Comparison of ENCODE assay signal across 1 cellular context in the genomic region with DNA sequence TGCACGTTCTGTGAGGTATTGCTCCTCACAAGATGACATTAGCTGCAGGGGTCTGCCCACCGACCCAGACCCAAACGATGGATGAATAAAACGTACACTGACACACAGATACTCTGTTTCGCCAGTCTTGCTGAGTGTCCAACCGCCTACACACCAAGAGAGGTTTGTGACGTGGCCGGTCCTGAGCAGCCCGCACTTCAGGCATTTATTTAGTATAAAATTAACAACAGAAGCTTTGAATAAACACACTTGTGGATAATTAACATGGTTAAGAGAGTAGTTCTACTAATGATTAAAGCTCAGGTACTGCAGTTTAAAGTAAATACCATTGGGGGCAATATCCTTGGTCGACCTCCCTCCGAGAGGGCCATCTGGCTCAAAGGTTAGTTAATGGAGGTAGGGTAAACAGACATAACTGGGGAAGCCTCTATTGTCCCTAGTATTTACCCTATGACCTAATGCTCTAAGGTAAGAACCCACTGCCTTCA.
A peak's percentile ranks its signal among the peaks of the same experiment; 100 is the strongest.
TF ChIP-seq lines count a peak whose summit lies in the region.

No MANE protein-coding gene starts in this region.

TF ChIP-seq in HepG2, 621 proteins besides CTCF, POLR2A, EP300 and RAD21 (continued from another document and continues in another):
- TF ChIP-seq KLF11 (CRISPR knock-in tag; IDR thresholded peaks at IDR 0.05), result no peak
- no peak for TF ChIP-seq SAFB2 (CRISPR knock-in tag; IDR thresholded peaks at IDR 0.05; ENCODE audit: borderline replicate concordance, low read depth)
- TF ChIP-seq, protein P1, sequence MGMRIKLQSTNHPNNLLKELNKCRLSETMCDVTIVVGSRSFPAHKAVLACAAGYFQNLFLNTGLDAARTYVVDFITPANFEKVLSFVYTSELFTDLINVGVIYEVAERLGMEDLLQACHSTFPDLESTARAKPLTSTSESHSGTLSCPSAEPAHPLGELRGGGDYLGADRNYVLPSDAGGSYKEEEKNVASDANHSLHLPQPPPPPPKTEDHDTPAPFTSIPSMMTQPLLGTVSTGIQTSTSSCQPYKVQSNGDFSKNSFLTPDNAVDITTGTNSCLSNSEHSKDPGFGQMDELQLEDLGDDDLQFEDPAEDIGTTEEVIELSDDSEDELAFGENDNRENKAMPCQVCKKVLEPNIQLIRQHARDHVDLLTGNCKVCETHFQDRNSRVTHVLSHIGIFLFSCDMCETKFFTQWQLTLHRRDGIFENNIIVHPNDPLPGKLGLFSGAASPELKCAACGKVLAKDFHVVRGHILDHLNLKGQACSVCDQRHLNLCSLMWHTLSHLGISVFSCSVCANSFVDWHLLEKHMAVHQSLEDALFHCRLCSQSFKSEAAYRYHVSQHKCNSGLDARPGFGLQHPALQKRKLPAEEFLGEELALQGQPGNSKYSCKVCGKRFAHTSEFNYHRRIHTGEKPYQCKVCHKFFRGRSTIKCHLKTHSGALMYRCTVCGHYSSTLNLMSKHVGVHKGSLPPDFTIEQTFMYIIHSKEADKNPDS (CRISPR knock-in tag; IDR thresholded peaks at IDR 0.05), result peak; percentile 96
- TF ChIP-seq, protein P2, sequence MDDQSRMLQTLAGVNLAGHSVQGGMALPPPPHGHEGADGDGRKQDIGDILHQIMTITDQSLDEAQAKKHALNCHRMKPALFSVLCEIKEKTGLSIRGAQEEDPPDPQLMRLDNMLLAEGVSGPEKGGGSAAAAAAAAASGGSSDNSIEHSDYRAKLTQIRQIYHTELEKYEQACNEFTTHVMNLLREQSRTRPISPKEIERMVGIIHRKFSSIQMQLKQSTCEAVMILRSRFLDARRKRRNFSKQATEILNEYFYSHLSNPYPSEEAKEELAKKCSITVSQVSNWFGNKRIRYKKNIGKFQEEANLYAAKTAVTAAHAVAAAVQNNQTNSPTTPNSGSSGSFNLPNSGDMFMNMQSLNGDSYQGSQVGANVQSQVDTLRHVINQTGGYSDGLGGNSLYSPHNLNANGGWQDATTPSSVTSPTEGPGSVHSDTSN (CRISPR knock-in tag; IDR thresholded peaks at IDR 0.05; ENCODE audit: borderline replicate concordance), result no peak
- no peak for TF ChIP-seq ZNF253 (CRISPR knock-in tag; IDR thresholded peaks at IDR 0.05; ENCODE audit: borderline replicate concordance)
- TF ChIP-seq DNMT3B (CRISPR knock-in tag; conservative IDR thresholded peaks at IDR 0.05), result no peak
- no peak for TF ChIP-seq ZNF562 (CRISPR knock-in tag; IDR thresholded peaks at IDR 0.05; ENCODE audit: borderline replicate concordance)
- no peak for TF ChIP-seq ZNF232 (CRISPR knock-in tag; IDR thresholded peaks at IDR 0.05; ENCODE audit: borderline replicate concordance)
- TF ChIP-seq, protein P3, sequence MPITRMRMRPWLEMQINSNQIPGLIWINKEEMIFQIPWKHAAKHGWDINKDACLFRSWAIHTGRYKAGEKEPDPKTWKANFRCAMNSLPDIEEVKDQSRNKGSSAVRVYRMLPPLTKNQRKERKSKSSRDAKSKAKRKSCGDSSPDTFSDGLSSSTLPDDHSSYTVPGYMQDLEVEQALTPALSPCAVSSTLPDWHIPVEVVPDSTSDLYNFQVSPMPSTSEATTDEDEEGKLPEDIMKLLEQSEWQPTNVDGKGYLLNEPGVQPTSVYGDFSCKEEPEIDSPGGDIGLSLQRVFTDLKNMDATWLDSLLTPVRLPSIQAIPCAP (CRISPR knock-in tag; IDR thresholded peaks at IDR 0.05; ENCODE audit: low read depth), result no peak
- TF ChIP-seq DR1 (CRISPR knock-in tag; IDR thresholded peaks at IDR 0.05), result no peak
- TF ChIP-seq, protein P4, sequence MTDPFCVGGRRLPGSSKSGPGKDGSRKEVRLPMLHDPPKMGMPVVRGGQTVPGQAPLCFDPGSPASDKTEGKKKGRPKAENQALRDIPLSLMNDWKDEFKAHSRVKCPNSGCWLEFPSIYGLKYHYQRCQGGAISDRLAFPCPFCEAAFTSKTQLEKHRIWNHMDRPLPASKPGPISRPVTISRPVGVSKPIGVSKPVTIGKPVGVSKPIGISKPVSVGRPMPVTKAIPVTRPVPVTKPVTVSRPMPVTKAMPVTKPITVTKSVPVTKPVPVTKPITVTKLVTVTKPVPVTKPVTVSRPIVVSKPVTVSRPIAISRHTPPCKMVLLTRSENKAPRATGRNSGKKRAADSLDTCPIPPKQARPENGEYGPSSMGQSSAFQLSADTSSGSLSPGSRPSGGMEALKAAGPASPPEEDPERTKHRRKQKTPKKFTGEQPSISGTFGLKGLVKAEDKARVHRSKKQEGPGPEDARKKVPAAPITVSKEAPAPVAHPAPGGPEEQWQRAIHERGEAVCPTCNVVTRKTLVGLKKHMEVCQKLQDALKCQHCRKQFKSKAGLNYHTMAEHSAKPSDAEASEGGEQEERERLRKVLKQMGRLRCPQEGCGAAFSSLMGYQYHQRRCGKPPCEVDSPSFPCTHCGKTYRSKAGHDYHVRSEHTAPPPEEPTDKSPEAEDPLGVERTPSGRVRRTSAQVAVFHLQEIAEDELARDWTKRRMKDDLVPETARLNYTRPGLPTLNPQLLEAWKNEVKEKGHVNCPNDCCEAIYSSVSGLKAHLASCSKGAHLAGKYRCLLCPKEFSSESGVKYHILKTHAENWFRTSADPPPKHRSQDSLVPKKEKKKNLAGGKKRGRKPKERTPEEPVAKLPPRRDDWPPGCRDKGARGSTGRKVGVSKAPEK (CRISPR knock-in tag; IDR thresholded peaks at IDR 0.05; ENCODE audit: borderline replicate concordance), result no peak
- no peak for TF ChIP-seq ZNF33A (CRISPR knock-in tag; IDR thresholded peaks at IDR 0.05; ENCODE audit: borderline replicate concordance)
- TF ChIP-seq, protein P5, sequence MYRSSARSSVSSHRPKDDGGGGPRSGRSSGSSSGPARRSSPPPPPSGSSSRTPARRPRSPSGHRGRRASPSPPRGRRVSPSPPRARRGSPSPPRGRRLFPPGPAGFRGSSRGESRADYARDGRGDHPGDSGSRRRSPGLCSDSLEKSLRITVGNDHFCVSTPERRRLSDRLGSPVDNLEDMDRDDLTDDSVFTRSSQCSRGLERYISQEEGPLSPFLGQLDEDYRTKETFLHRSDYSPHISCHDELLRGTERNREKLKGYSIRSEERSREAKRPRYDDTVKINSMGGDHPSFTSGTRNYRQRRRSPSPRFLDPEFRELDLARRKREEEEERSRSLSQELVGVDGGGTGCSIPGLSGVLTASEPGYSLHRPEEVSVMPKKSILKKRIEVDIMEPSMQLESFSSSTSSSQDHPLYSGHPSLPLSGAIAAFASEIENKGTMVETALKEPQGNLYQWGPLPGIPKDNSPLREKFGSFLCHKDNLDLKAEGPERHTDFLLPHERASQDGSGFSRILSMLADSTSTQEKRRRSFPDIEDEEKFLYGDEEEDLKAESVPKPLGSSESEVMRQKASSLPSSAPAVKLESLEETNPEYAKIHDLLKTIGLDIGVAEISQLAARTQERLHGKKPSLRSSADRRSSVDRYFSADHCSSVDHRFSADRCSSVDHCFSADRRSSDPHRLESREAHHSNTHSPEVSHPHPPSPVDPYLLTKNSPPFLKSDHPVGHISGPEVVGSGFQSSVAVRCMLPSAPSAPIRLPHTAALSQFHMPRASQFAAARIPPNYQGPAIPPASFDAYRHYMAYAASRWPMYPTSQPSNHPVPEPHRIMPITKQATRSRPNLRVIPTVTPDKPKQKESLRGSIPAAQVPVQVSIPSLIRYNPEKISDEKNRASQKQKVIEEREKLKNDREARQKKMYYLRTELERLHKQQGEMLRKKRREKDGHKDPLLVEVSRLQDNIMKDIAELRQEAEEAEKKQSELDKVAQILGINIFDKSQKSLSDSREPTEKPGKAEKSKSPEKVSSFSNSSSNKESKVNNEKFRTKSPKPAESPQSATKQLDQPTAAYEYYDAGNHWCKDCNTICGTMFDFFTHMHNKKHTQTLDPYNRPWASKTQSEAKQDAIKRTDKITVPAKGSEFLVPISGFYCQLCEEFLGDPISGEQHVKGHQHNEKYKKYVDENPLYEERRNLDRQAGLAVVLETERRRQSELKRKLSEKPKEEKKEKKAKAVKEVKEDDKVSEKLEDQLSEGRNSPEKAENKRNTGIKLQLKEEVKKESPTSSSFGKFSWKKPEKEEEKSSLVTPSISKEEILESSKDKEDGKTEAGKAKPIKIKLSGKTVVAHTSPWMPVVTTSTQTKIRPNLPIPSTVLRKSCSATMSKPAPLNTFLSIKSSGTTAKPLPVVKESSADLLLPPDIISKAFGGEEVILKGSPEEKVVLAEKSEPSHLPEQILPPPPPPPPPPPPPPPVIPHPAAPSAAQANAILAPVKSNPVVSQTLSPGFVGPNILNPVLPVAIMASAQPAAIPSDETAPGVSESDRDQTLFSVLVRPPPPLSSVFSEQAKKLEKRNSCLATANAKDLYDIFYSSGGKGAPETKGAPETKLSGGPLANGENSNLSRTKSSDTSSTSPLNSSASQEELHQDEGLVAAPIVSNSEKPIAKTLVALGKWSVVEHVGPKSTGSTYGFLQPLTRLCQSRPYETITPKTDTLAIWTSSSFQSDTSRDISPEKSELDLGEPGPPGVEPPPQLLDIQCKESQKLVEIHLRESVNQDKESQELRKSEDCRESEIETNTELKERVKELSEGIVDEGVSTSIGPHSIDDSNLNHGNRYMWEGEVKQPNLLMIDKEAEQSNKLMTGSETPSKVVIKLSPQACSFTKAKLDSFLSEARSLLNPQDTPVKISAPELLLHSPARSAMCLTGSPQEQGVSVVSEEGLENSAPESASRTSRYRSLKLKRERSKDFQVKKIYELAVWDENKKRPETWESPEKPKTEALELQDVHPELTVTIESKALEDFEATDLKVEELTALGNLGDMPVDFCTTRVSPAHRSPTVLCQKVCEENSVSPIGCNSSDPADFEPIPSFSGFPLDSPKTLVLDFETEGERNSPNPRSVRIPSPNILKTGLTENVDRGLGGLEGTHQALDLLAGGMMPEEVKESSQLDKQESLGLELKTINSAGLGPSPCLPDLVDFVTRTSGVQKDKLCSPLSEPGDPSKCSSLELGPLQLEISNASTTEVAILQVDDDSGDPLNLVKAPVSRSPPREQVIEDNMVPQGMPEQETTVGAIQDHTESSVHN (CRISPR knock-in tag; IDR thresholded peaks at IDR 0.05), result no peak
- no peak for TF ChIP-seq ZNF44 (CRISPR knock-in tag; IDR thresholded peaks at IDR 0.05)
- TF ChIP-seq, protein P6, sequence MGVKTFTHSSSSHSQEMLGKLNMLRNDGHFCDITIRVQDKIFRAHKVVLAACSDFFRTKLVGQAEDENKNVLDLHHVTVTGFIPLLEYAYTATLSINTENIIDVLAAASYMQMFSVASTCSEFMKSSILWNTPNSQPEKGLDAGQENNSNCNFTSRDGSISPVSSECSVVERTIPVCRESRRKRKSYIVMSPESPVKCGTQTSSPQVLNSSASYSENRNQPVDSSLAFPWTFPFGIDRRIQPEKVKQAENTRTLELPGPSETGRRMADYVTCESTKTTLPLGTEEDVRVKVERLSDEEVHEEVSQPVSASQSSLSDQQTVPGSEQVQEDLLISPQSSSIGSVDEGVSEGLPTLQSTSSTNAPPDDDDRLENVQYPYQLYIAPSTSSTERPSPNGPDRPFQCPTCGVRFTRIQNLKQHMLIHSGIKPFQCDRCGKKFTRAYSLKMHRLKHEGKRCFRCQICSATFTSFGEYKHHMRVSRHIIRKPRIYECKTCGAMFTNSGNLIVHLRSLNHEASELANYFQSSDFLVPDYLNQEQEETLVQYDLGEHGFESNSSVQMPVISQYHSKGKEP (CRISPR knock-in tag; IDR thresholded peaks at IDR 0.05), result no peak
- no peak for TF ChIP-seq MEIS2 (CRISPR knock-in tag; IDR thresholded peaks at IDR 0.05)
- no peak for TF ChIP-seq KAT7 (CRISPR knock-in tag; IDR thresholded peaks at IDR 0.05; ENCODE audit: borderline replicate concordance)
- no peak for TF ChIP-seq ZNF564 (CRISPR knock-in tag; IDR thresholded peaks at IDR 0.05)
- TF ChIP-seq ZNF83 (CRISPR knock-in tag; IDR thresholded peaks at IDR 0.05; ENCODE audit: borderline replicate concordance), result no peak
- TF ChIP-seq, protein P7, sequence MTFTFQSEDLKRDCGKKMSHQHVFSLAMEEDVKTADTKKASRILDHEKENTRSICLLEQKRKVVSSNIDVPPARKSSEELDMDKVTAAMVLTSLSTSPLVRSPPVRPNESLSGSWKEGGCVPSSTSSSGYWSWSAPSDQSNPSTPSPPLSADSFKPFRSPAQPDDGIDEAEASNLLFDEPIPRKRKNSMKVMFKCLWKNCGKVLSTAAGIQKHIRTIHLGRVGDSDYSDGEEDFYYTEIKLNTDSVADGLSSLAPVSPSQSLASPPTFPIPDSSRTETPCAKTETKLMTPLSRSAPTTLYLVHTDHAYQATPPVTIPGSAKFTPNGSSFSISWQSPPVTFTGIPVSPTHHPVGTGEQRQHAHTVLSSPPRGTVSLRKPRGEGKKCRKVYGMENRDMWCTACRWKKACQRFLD (CRISPR knock-in tag; IDR thresholded peaks at IDR 0.05; ENCODE audit: borderline replicate concordance), result no peak
- TF ChIP-seq, protein P8, sequence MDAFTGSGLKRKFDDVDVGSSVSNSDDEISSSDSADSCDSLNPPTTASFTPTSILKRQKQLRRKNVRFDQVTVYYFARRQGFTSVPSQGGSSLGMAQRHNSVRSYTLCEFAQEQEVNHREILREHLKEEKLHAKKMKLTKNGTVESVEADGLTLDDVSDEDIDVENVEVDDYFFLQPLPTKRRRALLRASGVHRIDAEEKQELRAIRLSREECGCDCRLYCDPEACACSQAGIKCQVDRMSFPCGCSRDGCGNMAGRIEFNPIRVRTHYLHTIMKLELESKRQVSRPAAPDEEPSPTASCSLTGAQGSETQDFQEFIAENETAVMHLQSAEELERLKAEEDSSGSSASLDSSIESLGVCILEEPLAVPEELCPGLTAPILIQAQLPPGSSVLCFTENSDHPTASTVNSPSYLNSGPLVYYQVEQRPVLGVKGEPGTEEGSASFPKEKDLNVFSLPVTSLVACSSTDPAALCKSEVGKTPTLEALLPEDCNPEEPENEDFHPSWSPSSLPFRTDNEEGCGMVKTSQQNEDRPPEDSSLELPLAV (CRISPR knock-in tag; conservative IDR thresholded peaks at IDR 0.05; ENCODE audit: low read depth), result no peak
- TF ChIP-seq PHF8 (CRISPR knock-in tag; IDR thresholded peaks at IDR 0.05), result no peak
- no peak for TF ChIP-seq ZBTB3 (CRISPR knock-in tag; IDR thresholded peaks at IDR 0.05; ENCODE audit: borderline replicate concordance, low read depth)
- TF ChIP-seq HIVEP1 (CRISPR knock-in tag; IDR thresholded peaks at IDR 0.05), result peak; percentile 61; the same call in 1 of the 2 replicates
- TF ChIP-seq ZNF143 (CRISPR knock-in tag; IDR thresholded peaks at IDR 0.05), result no peak
- no peak for TF ChIP-seq ZNF34 (CRISPR knock-in tag; IDR thresholded peaks at IDR 0.05; ENCODE audit: borderline replicate concordance)
- no peak for TF ChIP-seq ZNF24 (IDR thresholded peaks at IDR 0.05)
- no peak for TF ChIP-seq RFXANK (CRISPR knock-in tag; IDR thresholded peaks at IDR 0.05)
- peak; percentile 96 for TF ChIP-seq HNF4G (IDR thresholded peaks at IDR 0.05; ENCODE audit: borderline replicate concordance, low read depth, low read length)
- peak; percentile 60; the same call in 1 of the 2 replicates for TF ChIP-seq HNF4G (CRISPR knock-in tag; IDR thresholded peaks at IDR 0.05; ENCODE audit: borderline replicate concordance, low read depth)
- TF ChIP-seq RELA (CRISPR knock-in tag; IDR thresholded peaks at IDR 0.05), result no peak
- TF ChIP-seq SAP130 (CRISPR knock-in tag; IDR thresholded peaks at IDR 0.05; ENCODE audit: low read depth), result peak; percentile 79
- no peak for TF ChIP-seq ZMYM2 (CRISPR knock-in tag; IDR thresholded peaks at IDR 0.05)
